In genomic region chr11:5608778-5609177, GRCh38 we compare ENCODE assay signal across 39 cellular contexts. TPM values are rescaled to one million over a fixed set of nuclear protein-coding genes. Genes with fewer than 3 reads are reported as not detected.
"Had no signal": no experiment of that assay in that cellular context is flagged by ENCODE, and none has a peak within 500 bp of the region (broad histone marks: within the 10 kb centered on the region; RNA-seq: fewer than 3 reads in every experiment).

No MANE protein-coding gene starts in this region.

- H3K4me3 ChIP-seq: breast epithelium, Peyer's patch had no signal

- ATAC-seq: activated naive CD4-positive, alpha-beta T cell treated with anti-CD3 and anti-CD28 coated beads, Interleukin-2, amount 50 U/mL, for 72 hours; activated T-cell treated with anti-CD3 and anti-CD28 coated beads, Interleukin-2, amount 50 U/mL, for 4 hours; PC-3 had no signal

- H3K4me1 ChIP-seq: breast epithelium, Peyer's patch had no signal

- H3K27ac ChIP-seq: breast epithelium, Peyer's patch, VCaP had no signal

- H3K9me3 ChIP-seq: breast epithelium, Peyer's patch had no signal

- H3K36me3 ChIP-seq: breast epithelium, Peyer's patch had no signal

- H3K27me3 ChIP-seq: breast epithelium, Peyer's patch had no signal

- DNase-seq: activated B cell treated with CpG ODN at 0.5 μM for 24 hours; activated CD4-positive, alpha-beta memory T cell treated with anti-CD3 and anti-CD28 coated beads for 36 hours; activated CD4-positive, alpha-beta T cell treated with anti-CD3 and anti-CD28 coated beads for 4 hours; activated CD4-positive, alpha-beta T cell treated with anti-CD3 and anti-CD28 coated beads, Interleukin-2, amount 50 U/mL, for 1 hour; activated CD4-positive, CD25-positive, alpha-beta regulatory T cell treated with anti-CD3 and anti-CD28 coated beads, Interleukin-2, amount 50 U/mL, for 72 hours; activated CD8-positive, alpha-beta memory T cell treated with anti-CD3 and anti-CD28 coated beads, Interleukin-2, amount 50 U/mL, for 4 hours; activated gamma-delta T cell treated with Interleukin-2 at 50 U/mL for 16 hours; activated naive CD4-positive, alpha-beta T cell treated with anti-CD3 and anti-CD28 coated beads for 36 hours; activated T-cell treated with anti-CD3 and anti-CD28 coated beads for 4 hours; activated T-cell treated with anti-CD3 and anti-CD28 coated beads, Interleukin-2, amount 50 U/mL, for 4 hours; amniotic stem cell; aorta; Kasumi-1; KG1; MM.1S; MV-4-11; NCI-H1092; NCI-H1436 treated with DMSO at 0.1 percent for 48 hours; NCI-H1694 treated with DMSO at 0.1 percent for 48 hours; NCI-H2029; NCI-H345; NCI-H510A; NCI-H526; NCI-H748 treated with DMSO at 0.1 percent for 48 hours; NK-92 treated with Interleukin-12 subunit alpha and Interleukin-12 subunit beta, amount 100 ng/mL, for 24 hours; PC-3; Peyer's patch; RPMI8226; SHP77 treated with DMSO at 0.1 percent for 48 hours; SW 1271; T-helper 1 cell; T-helper 2 cell; T-helper 9 cell had no signal

RNA-seq across cellular contexts. Expression of gene OR52B6, which starts 28.1 kb away (rescaled TPM):
- total RNA-seq: activated B cell treated with CpG ODN at 0.5 μM for 24 hours; activated CD4-positive, alpha-beta memory T cell treated with anti-CD3 and anti-CD28 coated beads for 36 hours; activated naive CD4-positive, alpha-beta T cell treated with anti-CD3 and anti-CD28 coated beads for 36 hours; activated naive CD4-positive, alpha-beta T cell treated with anti-CD3 and anti-CD28 coated beads, Interleukin-2, amount 50 U/mL, for 72 hours; activated T-cell treated with anti-CD3 and anti-CD28 coated beads, Interleukin-2, amount 50 U/mL, for 4 hours; activated T-helper 1 cell treated with anti-CD3 and anti-CD28 coated beads, Interleukin-12 subunit alpha, Interleukin-12 subunit beta, Interleukin-2, Interleukin-4 antibody, amounts not matched to agents 30 ng/mL and 10 ng/mL and 1 ng/mL, durations not matched to agents 14 hours and 24 hours and 36 hours; aorta; breast epithelium; cardiac septum; PC-3; Peyer's patch; SK-MEL-5 had no signal
- polyA plus RNA-seq: aorta had no signal
